In the genomic region with DNA sequence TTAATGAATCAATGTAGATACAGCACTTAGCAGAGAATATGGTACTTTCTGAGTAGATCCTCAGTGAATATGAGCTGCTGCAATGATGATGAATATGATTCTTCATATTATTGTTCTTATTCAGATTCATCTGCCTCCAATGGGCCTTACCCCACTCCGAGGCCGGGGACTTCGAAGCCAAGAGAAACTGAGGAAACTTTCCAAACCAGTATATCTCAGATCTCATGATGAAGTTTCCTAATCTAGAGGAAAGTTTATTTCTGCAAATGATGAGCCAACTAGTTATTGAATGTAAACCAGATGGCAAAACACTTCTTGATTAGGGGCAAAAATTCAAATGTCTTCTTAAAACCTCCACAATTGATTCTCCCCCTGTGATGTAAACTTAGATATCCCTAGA, we compare ENCODE assay signal across 23 cellular contexts. TPM values are rescaled to one million over a fixed set of nuclear protein-coding genes. Genes with fewer than 3 reads are reported as not detected.
DNase-seq lines count a peak whose midpoint lies in the region; ATAC-seq and TF ChIP-seq lines count a peak whose summit lies in the region.
"Had no signal": no experiment of that assay in that cellular context is flagged by ENCODE, and none has a peak within 500 bp of the region (broad histone marks: within the 10 kb centered on the region; RNA-seq: fewer than 3 reads in every experiment).

No MANE protein-coding gene starts in this region.

- H3K4me3 ChIP-seq in mammary epithelial cell (replicated peaks in 1 of 3; ENCODE audit: insufficient read depth in 1 of 3, low read depth in 2 of 3, low read length in 3 of 3) (no peak overlapping the region), adipocyte (ENCODE audit: low read length) (no peak overlapping the region), subcutaneous abdominal adipose tissue (ENCODE audit: low read depth in 1 of 5, low read length in 5 of 5) (no peak overlapping the region)
- H3K4me3 ChIP-seq: GM12878, GM23338 had no signal

- peaks cover 3% of the 10 kb centered on the region for H3K4me1 ChIP-seq in mammary epithelial cell (ENCODE audit: insufficient read depth, low read length)
- H3K4me1 ChIP-seq in adipocyte (ENCODE audit: control insufficient read depth, insufficient read depth, low read length): peaks cover 26% of the 10 kb centered on the region
- H3K4me1 ChIP-seq in subcutaneous abdominal adipose tissue (ENCODE audit: control insufficient read depth in 5 of 5, insufficient read depth in 5 of 5, low read length in 5 of 5): peaks cover 0 to 15% (median 5%) of the 10 kb centered on the region in 5 donors
- H3K4me1 ChIP-seq: BE2C had no signal

- H3K27me3 ChIP-seq in mammary epithelial cell (ENCODE audit: insufficient read depth, low read length): no peaks in the 10 kb centered on the region
- H3K27me3 ChIP-seq in adipocyte (replicated peaks; ENCODE audit: control insufficient read depth, insufficient read depth, low read length): no peaks in the 10 kb centered on the region
- no peaks in the 10 kb centered on the region for H3K27me3 ChIP-seq in subcutaneous abdominal adipose tissue (ENCODE audit: control insufficient read depth in 5 of 5, insufficient read depth in 4 of 5, low read length in 5 of 5)
- H3K27me3 ChIP-seq: BE2C had no signal

- dilution Hi-C loops in mammary epithelial cell (cut with HindIII; ENCODE audit: low sequenced_read_pairs): no loop called here

- DNase-seq in MCF 10A (ENCODE audit: unreplicated experiment): no peak
- no peak for DNase-seq in mammary epithelial cell
- DNase-seq in adipocyte (ENCODE audit: low read depth): no peak
- DNase-seq in fibroblast of peridontal ligament (ENCODE audit: extremely low read depth): peak; percentile 67
- DNase-seq in NCI-H1436 treated with DMSO at 0.1 percent for 48 hours (lab: John Stamatoyannopoulos, UW): no peak
- DNase-seq in NCI-H2029 (lab: John Stamatoyannopoulos, UW): no peak
- DNase-seq: ACHN; BE2C; C1 segment of cervical spinal cord; CD4-positive, CD25-positive, alpha-beta regulatory T cell; CD8-positive, alpha-beta memory T cell; COR-L47; DMS 273 treated with DMSO at 0.1 percent for 48 hours; DMS53; DND-41; EL; HCEC 1CT; HFFc6 had no signal

- H4K20me1 ChIP-seq in mammary epithelial cell (ENCODE audit: insufficient read depth, low read length): no peaks in the 10 kb centered on the region

- intact Hi-C loops in MCF 10A (cut with micrococcal nuclease): no loop called here
- intact Hi-C loops in mammary epithelial cell (cut with micrococcal nuclease): no loop called here

- WGBS in mammary epithelial cell (ENCODE audit: low coverage, missing lambda C conversion rate): 98% methylated on average over 3 of the region's 3 CpGs

- BruUV-seq in MCF 10A (replicated peaks; lab: Mats Ljungman, UMichigan) (no TSS peak), mammary epithelial cell (replicated peaks; lab: Mats Ljungman, UMichigan) (no TSS peak)

- H3K79me2 ChIP-seq in mammary epithelial cell (ENCODE audit: insufficient read depth, low read length): no peaks in the 10 kb centered on the region

- no peak overlapping the region for H3K9ac ChIP-seq in mammary epithelial cell (ENCODE audit: insufficient read depth, low read length)
- H3K9ac ChIP-seq in adipocyte (ENCODE audit: low read length): peak overlapping the region; percentile 3
- peak overlapping the region in 1 of 5 donors; percentile 20 for H3K9ac ChIP-seq in subcutaneous abdominal adipose tissue (ENCODE audit: low read length in 5 of 5)

- ATAC-seq in esophagus mucosa: no peak
- ATAC-seq: GM12878, GM23338 had no signal

- no peak overlapping the region for H3K27ac ChIP-seq in mammary epithelial cell (ENCODE audit: insufficient read depth, low read depth, low read length)
- peak overlapping the region; percentile 38 for H3K27ac ChIP-seq in subcutaneous abdominal adipose tissue (ENCODE audit: low read depth, low read length)
- H3K27ac ChIP-seq: HL-60 had no signal

- no peaks in the 10 kb centered on the region for H3K27me3 Mint-ChIP-seq in MCF 10A (ENCODE audit: insufficient read depth, unreplicated experiment)
- H3K27me3 Mint-ChIP-seq: CD4-positive, CD25-positive, alpha-beta regulatory T cell; CD8-positive, alpha-beta memory T cell had no signal

- H3K9me3 ChIP-seq in mammary epithelial cell (replicated peaks; ENCODE audit: insufficient read depth, low read length) (no peaks in the 10 kb centered on the region), adipocyte (ENCODE audit: control insufficient read depth, low read length) (no peaks in the 10 kb centered on the region), subcutaneous abdominal adipose tissue (ENCODE audit: control insufficient read depth in 5 of 5, low read length in 5 of 5) (no peaks in the 10 kb centered on the region)
- H3K9me3 ChIP-seq: BE2C had no signal

- H3K4me3 Mint-ChIP-seq in MCF 10A (ENCODE audit: unreplicated experiment): no peak overlapping the region
- H3K4me3 Mint-ChIP-seq: CD4-positive, CD25-positive, alpha-beta regulatory T cell; CD8-positive, alpha-beta memory T cell; GM23338; HFFc6 had no signal

- H3K36me3 Mint-ChIP-seq in MCF 10A (ENCODE audit: insufficient read depth, unreplicated experiment): peaks cover 38% of the 10 kb centered on the region

- H3K9me3 Mint-ChIP-seq in MCF 10A (ENCODE audit: unreplicated experiment): no peaks in the 10 kb centered on the region
- H3K9me3 Mint-ChIP-seq: CD8-positive, alpha-beta memory T cell; GM23338; HFFc6 had no signal

- H3K4me1 Mint-ChIP-seq in MCF 10A (ENCODE audit: insufficient read depth, unreplicated experiment): peaks cover 5% of the 10 kb centered on the region
- H3K4me1 Mint-ChIP-seq: CD8-positive, alpha-beta memory T cell had no signal

- H3K27ac Mint-ChIP-seq in MCF 10A (ENCODE audit: low read depth, unreplicated experiment): peak overlapping the region; percentile 59
- H3K27ac Mint-ChIP-seq: GM23338, HFFc6 had no signal

- CTCF ChIA-PET in MCF 10A (lab: Yijun Ruan, JAX) (interaction anchor here (0.6 to 0.7 kb wide), 2 partner anchors 10 to 265 kb away, joined by 3 read pairs; no protein-coding TSS in a partner anchor), mammary epithelial cell (lab: Charles Lee; ENCODE audit: low non-redundant PET) (no interaction called here)

- no peak overlapping the region for H2AFZ ChIP-seq in mammary epithelial cell (ENCODE audit: low read depth, low read length)
- H2AFZ ChIP-seq: GM23338 had no signal

- POLR2A ChIA-PET in MCF 10A (lab: Yijun Ruan, JAX): interaction anchor here (0.6 kb wide), 1 partner anchor 39 kb away, joined by 3 read pairs; no protein-coding TSS in a partner anchor

- TF ChIP-seq CTCF in MCF 10A (IDR thresholded peaks at IDR 0.05; ENCODE audit: unreplicated experiment): no peak
- TF ChIP-seq CTCF in mammary epithelial cell (conservative IDR thresholded peaks at IDR 0.05 in 1 of 2, IDR thresholded peaks at IDR 0.05 in 1 of 2; ENCODE audit: extremely low read depth in 1 of 2, insufficient read depth in 1 of 2, low read depth in 1 of 2, low read length in 2 of 2): no peak

- in situ Hi-C loops in mammary epithelial cell (cut with MboI; ENCODE audit: low sequenced_read_pairs in 2 of 2): no loop called here

- H3K36me3 ChIP-seq in mammary epithelial cell (ENCODE audit: insufficient read depth, low read length) (no peaks in the 10 kb centered on the region), adipocyte (ENCODE audit: control insufficient read depth, insufficient read depth, low read length, severe bottlenecking) (peaks cover 5% of the 10 kb centered on the region), subcutaneous abdominal adipose tissue (ENCODE audit: control insufficient read depth in 5 of 5, insufficient read depth in 5 of 5, low read length in 5 of 5) (peaks cover 0 to 10% (median 5%) of the 10 kb centered on the region in 5 donors)
- H3K36me3 ChIP-seq: BE2C had no signal

- H3K4me2 ChIP-seq in mammary epithelial cell (ENCODE audit: insufficient read depth, low read depth, low read length): no peak overlapping the region
- H3K4me2 ChIP-seq: GM23338 had no signal

RNA-seq across cellular contexts. Expression of gene LYRM1, which starts 23.3 kb away (rescaled TPM):
- 67.3 and 92.8 TPM in 2 replicates for total RNA-seq in MCF 10A (2022)
- total RNA-seq in mammary epithelial cell: 10 to 100 TPM; 20.8 to 24.3 TPM
- polyA plus RNA-seq in mammary epithelial cell: 25.3 TPM
- 10.0 TPM for polyA minus RNA-seq in mammary epithelial cell
- 15.1 TPM for total RNA-seq in esophagus mucosa

RNA-seq across cellular contexts. Expression of gene DCUN1D3, which starts 23.7 kb away (rescaled TPM):
- total RNA-seq in MCF 10A (2022): 31.0 and 31.7 TPM in 2 replicates
- total RNA-seq in mammary epithelial cell: 10 to 100 TPM; 20.2 to 25.0 TPM
- 5.4 TPM for polyA plus RNA-seq in mammary epithelial cell
- 10.9 TPM for polyA minus RNA-seq in mammary epithelial cell
- total RNA-seq in esophagus mucosa: 17.1 TPM
